13 cellular contexts compared by ENCODE assay signal in genomic region chr2:35454966-35455638, GRCh38.
DNase-seq lines count a peak whose midpoint lies in the region; ATAC-seq, FAIRE-seq and TF ChIP-seq lines count a peak whose summit lies in the region.
"Had no signal": no experiment of that assay in that cellular context is flagged by ENCODE, and none has a peak within 500 bp of the region (broad histone marks: within the 10 kb centered on the region; RNA-seq: fewer than 3 reads in every experiment).

No MANE protein-coding gene starts in this region.

- POLR2A ChIA-PET in MCF 10A (lab: Yijun Ruan, JAX): no interaction called here

- FAIRE-seq in urothelium cell line (lab: Jason Lieb, UNC): no peak
- FAIRE-seq: frontal cortex, GM19239 had no signal

- no peak for ATAC-seq in psoas muscle
- no peak for ATAC-seq in heart right ventricle

- H3K36me3 ChIP-seq in breast epithelium: no peaks in the 10 kb centered on the region
- no peaks in the 10 kb centered on the region for H3K36me3 ChIP-seq in endodermal cell (ENCODE audit: control insufficient read depth, insufficient read depth, low read length)
- no peaks in the 10 kb centered on the region for H3K36me3 ChIP-seq in psoas muscle (ENCODE audit: insufficient read depth in 1 of 2, low read depth in 1 of 2)
- no peaks in the 10 kb centered on the region for H3K36me3 ChIP-seq in heart right ventricle
- H3K36me3 ChIP-seq: cardiac muscle cell had no signal

- H3K27ac ChIP-seq in breast epithelium (no peak overlapping the region), endodermal cell (ENCODE audit: low read depth, low read length) (no peak overlapping the region), psoas muscle (no peak overlapping the region), heart right ventricle (no peak overlapping the region)
- H3K27ac ChIP-seq: cardiac muscle cell had no signal

- H3K9me3 Mint-ChIP-seq in MCF 10A (ENCODE audit: unreplicated experiment) (no peaks in the 10 kb centered on the region), endodermal cell (no peaks in the 10 kb centered on the region)

- WGBS in endodermal cell (ENCODE audit: insufficient coverage in 1 of 2, insufficient read length in 1 of 2), 2 experiments: 76 to 92% methylated on average over 2 to 3 of the region's 3 CpGs
- 73 to 90% (median 85%) methylated on average over 3 of the region's 3 CpGs for WGBS in psoas muscle, 3 donors
- WGBS in heart right ventricle, 2 donors: 73 to 80% methylated on average over 3 of the region's 3 CpGs

- no peaks in the 10 kb centered on the region for H3K9me3 ChIP-seq in breast epithelium
- H3K9me3 ChIP-seq in endodermal cell (ENCODE audit: control insufficient read depth, low read length): no peaks in the 10 kb centered on the region
- no peaks in the 10 kb centered on the region for H3K9me3 ChIP-seq in psoas muscle
- no peaks in the 10 kb centered on the region for H3K9me3 ChIP-seq in heart right ventricle

- H3K4me1 ChIP-seq in breast epithelium: no peaks in the 10 kb centered on the region
- peaks cover 7% of the 10 kb centered on the region for H3K4me1 ChIP-seq in endodermal cell (ENCODE audit: control insufficient read depth, insufficient read depth, low read length)
- H3K4me1 ChIP-seq in psoas muscle: no peaks in the 10 kb centered on the region
- no peaks in the 10 kb centered on the region for H3K4me1 ChIP-seq in heart right ventricle

- CTCF ChIA-PET in MCF 10A (lab: Yijun Ruan, JAX): interaction anchor here (0.6 to 1.2 kb wide), 3 partner anchors 20 to 1352 kb away, joined by 3 read pairs; no protein-coding TSS in a partner anchor

- TF ChIP-seq CTCF in MCF 10A (IDR thresholded peaks at IDR 0.05; ENCODE audit: unreplicated experiment) (peak; percentile 24), breast epithelium (IDR thresholded peaks at IDR 0.05) (no peak), endodermal cell (conservative IDR thresholded peaks at IDR 0.05) (peak; percentile 71), psoas muscle (IDR thresholded peaks at IDR 0.05) (no peak), heart right ventricle (IDR thresholded peaks at IDR 0.05) (no peak)

- H3K4me3 Mint-ChIP-seq in MCF 10A (ENCODE audit: unreplicated experiment) (no peak overlapping the region), endodermal cell (no peak overlapping the region)

- H3K27ac Mint-ChIP-seq in MCF 10A (ENCODE audit: low read depth, unreplicated experiment): no peak overlapping the region
- H3K27ac Mint-ChIP-seq in endodermal cell: no peak overlapping the region

- H3K4me3 ChIP-seq in breast epithelium: no peak overlapping the region
- no peak overlapping the region for H3K4me3 ChIP-seq in endodermal cell (ENCODE audit: low read length)
- no peak overlapping the region for H3K4me3 ChIP-seq in psoas muscle
- no peak overlapping the region for H3K4me3 ChIP-seq in heart right ventricle
- H3K4me3 ChIP-seq: cardiac muscle cell, smooth muscle cell had no signal

- no peaks in the 10 kb centered on the region for H3K27me3 ChIP-seq in breast epithelium
- H3K27me3 ChIP-seq in endodermal cell (ENCODE audit: control insufficient read depth, insufficient read depth, low read length, poor library complexity, severe bottlenecking): no peaks in the 10 kb centered on the region
- H3K27me3 ChIP-seq in psoas muscle (ENCODE audit: insufficient read depth in 3 of 3, low read length in 2 of 3): no peaks in the 10 kb centered on the region
- H3K27me3 ChIP-seq in heart right ventricle: peaks cover 0 to 3% (median 0%) of the 10 kb centered on the region in 7 donors
- H3K27me3 ChIP-seq: cardiac muscle cell had no signal

- no peak for TF ChIP-seq POLR2A in breast epithelium (IDR thresholded peaks at IDR 0.05)

- no TSS peak for BruUV-seq in MCF 10A (replicated peaks; lab: Mats Ljungman, UMichigan)

- H3K9ac ChIP-seq in endodermal cell (ENCODE audit: extremely low read depth, low read length, poor library complexity, severe bottlenecking): no peak overlapping the region

- H3K4me1 Mint-ChIP-seq in MCF 10A (ENCODE audit: insufficient read depth, unreplicated experiment) (no peaks in the 10 kb centered on the region), endodermal cell (peaks cover 38% of the 10 kb centered on the region)

- H3K27me3 Mint-ChIP-seq in MCF 10A (ENCODE audit: insufficient read depth, unreplicated experiment) (peaks cover 27% of the 10 kb centered on the region), endodermal cell (ENCODE audit: insufficient read depth) (no peaks in the 10 kb centered on the region)

- intact Hi-C loops in MCF 10A (cut with micrococcal nuclease): no loop called here
- intact Hi-C loops in breast epithelium (cut with DNase I; ENCODE audit: low total_unique reads): loop anchor here (10.0 kb wide), 1 partner anchor 680 kb away; no protein-coding TSS in a partner anchor
- intact Hi-C loops in psoas muscle (cut with DNase I): no loop called here
- intact Hi-C loops in heart right ventricle (cut with DNase I): no loop called here

- DNase-seq in MCF 10A (ENCODE audit: unreplicated experiment): peak; percentile 61
- no peak for DNase-seq in breast epithelium (ENCODE audit: low spot score in 2 of 2)
- DNase-seq in RKO (ENCODE audit: low spot score): peak; percentile 82
- peak; percentile 89 for DNase-seq in endodermal cell
- DNase-seq in urothelium cell line (ENCODE audit: low spot score): peak; percentile 26
- DNase-seq in psoas muscle: no peak
- no peak for DNase-seq in heart right ventricle
- no peak for DNase-seq in NCI-H1092 (lab: John Stamatoyannopoulos, UW)
- DNase-seq: T-helper 2 cell had no signal

- H3K36me3 Mint-ChIP-seq in MCF 10A (ENCODE audit: insufficient read depth, unreplicated experiment): no peaks in the 10 kb centered on the region
- peaks cover 10% of the 10 kb centered on the region for H3K36me3 Mint-ChIP-seq in endodermal cell (ENCODE audit: low read depth)

Comparison
In these comparisons a context has a peak if more than half of its experiments do, and no peak if none do; other contexts are left out.
1. DNase-seq: peak in MCF 10A (single experiment), RKO (single experiment), endodermal cell (single experiment) and urothelium cell line (single experiment); none in breast epithelium (0 of 2), psoas muscle (0 of 2), heart right ventricle (0 of 2) and NCI-H1092 (single experiment).
2. CTCF ChIP-seq: peak in MCF 10A (single experiment) and endodermal cell (single experiment); none in breast epithelium (0 of 3), psoas muscle (single experiment) and heart right ventricle (0 of 9).